In genomic region chr5:143316337-143316736, GRCh38 we compare ENCODE assay signal across 15 cellular contexts.
DNase-seq lines count a peak whose midpoint lies in the region; ATAC-seq, FAIRE-seq and TF ChIP-seq lines count a peak whose summit lies in the region.
"Had no signal": no experiment of that assay in that cellular context is flagged by ENCODE, and none has a peak within 500 bp of the region (broad histone marks: within the 10 kb centered on the region; RNA-seq: fewer than 3 reads in every experiment).

No MANE protein-coding gene starts in this region.

- no peak overlapping the region for H2AK9ac ChIP-seq in IMR-90 (replicated peaks; ENCODE audit: low read depth, low read length, poor library complexity)

- in situ Hi-C loops in IMR-90 (cut with MboI; ENCODE audit: low sequenced_read_pairs): no loop called here
- in situ Hi-C loops in HepG2 (cut with HindIII; ENCODE audit: extremely low pct_ligation_motif_present, low pct_unique_long_range_greater_than_20kb): no loop called here

- H3K9ac ChIP-seq in IMR-90 (ENCODE audit: low read depth, low read length): no peak overlapping the region
- H3K9ac ChIP-seq in HepG2 (ENCODE audit: insufficient read depth, low read depth, low read length): no peak overlapping the region
- H3K9ac ChIP-seq in skeletal muscle tissue (ENCODE audit: low read depth in 1 of 3, low read length in 3 of 3): no peak overlapping the region

- peaks cover 6% of the 10 kb centered on the region for H3K9me1 ChIP-seq in IMR-90 (ENCODE audit: insufficient read depth, low read length)

- H3K79me2 ChIP-seq in HepG2 (ENCODE audit: insufficient read depth, low read length): no peaks in the 10 kb centered on the region

- dilution Hi-C loops in IMR-90 (cut with HindIII; ENCODE audit: low sequenced_read_pairs, unreplicated experiment): no loop called here

- DNase-seq in GM12865 (ENCODE audit: low read depth) (peak; percentile 14), IMR-90 (no peak), HepG2 (ENCODE audit: low spot score) (no peak), NCI-H1694 treated with DMSO at 0.1 percent for 48 hours (lab: John Stamatoyannopoulos, UW) (no peak), NCI-H2081 (lab: John Stamatoyannopoulos, UW) (no peak), NCI-H1417 (lab: John Stamatoyannopoulos, UW) (no peak)
- DNase-seq: ACHN, AML-193, COR-L47, DMS153, H9, NCI-H2029, NCI-H524, PC-9 had no signal

- no peaks in the 10 kb centered on the region for H3K27me3 ChIP-seq in IMR-90 (ENCODE audit: control insufficient read depth, insufficient read depth, low read length)
- no peaks in the 10 kb centered on the region for H3K27me3 ChIP-seq in HepG2 (ENCODE audit: control insufficient read depth in 1 of 2, insufficient read depth in 2 of 2, low read length in 2 of 2)
- H3K27me3 ChIP-seq in skeletal muscle tissue (ENCODE audit: control insufficient read depth in 3 of 3, insufficient read depth in 3 of 3, low read length in 3 of 3): no peaks in the 10 kb centered on the region

- H4K20me1 ChIP-seq in IMR-90 (ENCODE audit: insufficient read depth, low read length): peaks cover 17% of the 10 kb centered on the region
- no peaks in the 10 kb centered on the region for H4K20me1 ChIP-seq in HepG2 (ENCODE audit: insufficient read depth, low read length)

- intact Hi-C loops in IMR-90 (cut with micrococcal nuclease): no loop called here
- intact Hi-C loops in HepG2 (cut with micrococcal nuclease; ENCODE audit: unreplicated experiment): no loop called here

- H3K27ac ChIP-seq in IMR-90 (ENCODE audit: insufficient read depth, low read length) (no peak overlapping the region), HepG2 (ENCODE audit: extremely low read length, insufficient read depth, low read length) (no peak overlapping the region), skeletal muscle tissue (ENCODE audit: low read depth, low read length) (peak overlapping the region; percentile 79)
- H3K27ac ChIP-seq: PC-9 had no signal

- BruUV-seq in IMR-90 (replicated peaks; lab: Mats Ljungman, UMichigan) (no TSS peak), HepG2 (replicated peaks; lab: Mats Ljungman, UMichigan) (no TSS peak)

- no peak for ATAC-seq in IMR-90 (ENCODE audit: low read depth)
- ATAC-seq in HepG2: no peak

- TF ChIP-seq EP300 in HepG2 (IDR thresholded peaks at IDR 0.05; ENCODE audit: low read depth in 2 of 2, low read length in 2 of 2) (no peak), HepG2 (CRISPR knock-in tag; IDR thresholded peaks at IDR 0.05; ENCODE audit: borderline replicate concordance) (no peak)

- H3K9me3 ChIP-seq in IMR-90 (ENCODE audit: control insufficient read depth, insufficient read depth, low read length): no peaks in the 10 kb centered on the region
- no peaks in the 10 kb centered on the region for H3K9me3 ChIP-seq in HepG2 (ENCODE audit: low read length)
- no peaks in the 10 kb centered on the region for H3K9me3 ChIP-seq in skeletal muscle tissue (ENCODE audit: control insufficient read depth in 3 of 3, low read length in 3 of 3)

- CTCF ChIA-PET in IMR-90 (lab: Yijun Ruan, JAX): no interaction called here
- CTCF ChIA-PET in HepG2 (lab: Yijun Ruan, JAX; ENCODE audit: low intra/inter-chr PET ratio, low total read pairs): no interaction called here

- H4K8ac ChIP-seq in IMR-90 (ENCODE audit: low read depth in 2 of 2, low read length in 2 of 2): peak overlapping the region in 1 of 2 experiments; percentile 46; a peak in 1 of 4 replicates

- no peak overlapping the region for H4K5ac ChIP-seq in IMR-90 (ENCODE audit: low read depth, low read length)

- H3K4me1 ChIP-seq in IMR-90 (ENCODE audit: control insufficient read depth, insufficient read depth, low read length) (peaks cover 22% of the 10 kb centered on the region), HepG2 (ENCODE audit: insufficient read depth, low read length) (no peaks in the 10 kb centered on the region), skeletal muscle tissue (ENCODE audit: control insufficient read depth in 3 of 3, insufficient read depth in 3 of 3, low read length in 3 of 3) (peaks cover 34 to 41% (median 39%) of the 10 kb centered on the region in 3 donors)

- TF ChIP-seq RAD21 in IMR-90 (IDR thresholded peaks at IDR 0.05; ENCODE audit: low read length): no peak
- TF ChIP-seq RAD21 in HepG2 (CRISPR knock-in tag; IDR thresholded peaks at IDR 0.05): no peak

- TF ChIP-seq POLR2A in IMR-90 (IDR thresholded peaks at IDR 0.05; ENCODE audit: low read depth, low read length): no peak
- no peak for TF ChIP-seq POLR2A in HepG2 (IDR thresholded peaks at IDR 0.05; ENCODE audit: insufficient read depth in 1 of 2, low read depth in 2 of 2, low read length in 2 of 2)

- no peak overlapping the region for H2BK15ac ChIP-seq in IMR-90 (ENCODE audit: low read depth, low read length)

- TF ChIP-seq CTCF in GM12865 (IDR thresholded peaks at IDR 0.05; ENCODE audit: insufficient read depth, low read depth, low read length, missing control alignments) (no peak), IMR-90 (conservative IDR thresholded peaks at IDR 0.05; ENCODE audit: low read depth, low read length) (no peak), HepG2 (CRISPR knock-in tag; IDR thresholded peaks at IDR 0.05) (no peak)

- peaks cover 5% of the 10 kb centered on the region for H3K36me3 ChIP-seq in IMR-90 (ENCODE audit: control insufficient read depth, insufficient read depth, low read length)
- peaks cover 4 to 20% of the 10 kb centered on the region in 2 experiments; a peak in 4 of 5 replicates for H3K36me3 ChIP-seq in HepG2 (replicated peaks in 1 of 2; ENCODE audit: control insufficient read depth in 1 of 2, insufficient read depth in 2 of 2, low read length in 2 of 2)
- peaks cover 0 to 14% (median 9%) of the 10 kb centered on the region in 3 donors for H3K36me3 ChIP-seq in skeletal muscle tissue (ENCODE audit: control insufficient read depth in 3 of 3, insufficient read depth in 3 of 3, low read length in 3 of 3)

- H3K4me3 ChIP-seq in GM12865 (ENCODE audit: low read depth, low read length) (no peak overlapping the region), IMR-90 (ENCODE audit: insufficient read depth, low read depth, low read length) (no peak overlapping the region), HepG2 (replicated peaks in 1 of 3; ENCODE audit: insufficient read depth in 1 of 3, low read depth in 2 of 3, low read length in 3 of 3) (no peak overlapping the region), skeletal muscle tissue (ENCODE audit: low read length in 3 of 3) (no peak overlapping the region)
- H3K4me3 ChIP-seq: PC-9 had no signal

- no CpG with 5 or more reads among the region's 6 CpGs for WGBS in IMR-90 (ENCODE audit: extremely low coverage in 2 of 2, insufficient read length in 1 of 2), 2 experiments
- 96% methylated on average over 6 of the region's 6 CpGs for WGBS in HepG2 (ENCODE audit: low lambda C conversion rate)

- POLR2A ChIA-PET in IMR-90 (lab: Charles Lee; ENCODE audit: unreplicated experiment) (no interaction called here), HepG2 (lab: Yijun Ruan, JAX) (no interaction called here)

- no peak overlapping the region for H3K18ac ChIP-seq in IMR-90 (ENCODE audit: low read depth, low read length)

- H2AK5ac ChIP-seq in IMR-90 (ENCODE audit: low read depth, low read length): peak overlapping the region; percentile 37; the same call in 1 of the 2 replicates

- no peak for FAIRE-seq in HepG2 (lab: Jason Lieb, UNC)

- peak overlapping the region; percentile 36; the same call in 1 of the 2 replicates for H3K23ac ChIP-seq in IMR-90 (ENCODE audit: low read depth, low read length)

- no peak overlapping the region for H3K14ac ChIP-seq in IMR-90 (replicated peaks; ENCODE audit: low read depth, low read length)

- H4K91ac ChIP-seq in IMR-90 (ENCODE audit: insufficient read depth, low read depth, low read length): no peak overlapping the region

- peaks cover 35 to 71% of the 10 kb centered on the region in 2 experiments for H3K79me1 ChIP-seq in IMR-90 (ENCODE audit: low read depth in 1 of 2, low read length in 2 of 2)

- H2BK120ac ChIP-seq in IMR-90 (ENCODE audit: low read depth, low read length): no peak overlapping the region

- H2BK20ac ChIP-seq in IMR-90 (ENCODE audit: low read depth, low read length): no peak overlapping the region

- H3K56ac ChIP-seq in IMR-90 (ENCODE audit: extremely low read depth, insufficient read depth, low read length): no peak overlapping the region

- peak overlapping the region; percentile 42 for H2BK5ac ChIP-seq in IMR-90 (ENCODE audit: low read depth, low read length, poor library complexity, severe bottlenecking)

- H3K4ac ChIP-seq in IMR-90 (ENCODE audit: low read depth, low read length): peak overlapping the region; percentile 32; the same call in 1 of the 2 replicates

- no peak overlapping the region for H2AFZ ChIP-seq in IMR-90 (replicated peaks; ENCODE audit: low read length, poor library complexity)
- H2AFZ ChIP-seq in HepG2 (ENCODE audit: low read length): no peak overlapping the region
- H2AFZ ChIP-seq: PC-9 had no signal

- no peak overlapping the region for H3K4me2 ChIP-seq in IMR-90 (ENCODE audit: low read depth, low read length)
- no peak overlapping the region for H3K4me2 ChIP-seq in HepG2 (ENCODE audit: low read depth, low read length)
- H3K4me2 ChIP-seq: PC-9 had no signal

TF ChIP-seq in IMR-90, 13 proteins besides CTCF, POLR2A, EP300 and RAD21:
- TF ChIP-seq FOS (IDR thresholded peaks at IDR 0.05; ENCODE audit: low read depth, low read length) (no peak), SMC3 (IDR thresholded peaks at IDR 0.05; ENCODE audit: low read depth, low read length) (no peak)

TF ChIP-seq in HepG2, 621 proteins besides CTCF, POLR2A, EP300 and RAD21:
- peak; percentile 58; the same call in 1 of the 2 replicates for TF ChIP-seq ATF7 (IDR thresholded peaks at IDR 0.05)
- TF ChIP-seq ATF7 (CRISPR knock-in tag; IDR thresholded peaks at IDR 0.05): no peak
- no peak for TF ChIP-seq ZNF850 (CRISPR knock-in tag; conservative IDR thresholded peaks at IDR 0.05)
TF ChIP-seq in HepG2: peak in this region for 1.
